Comparison of ENCODE assay signal across 1 cellular context in genomic region chr10:122234416-122234815, GRCh38.
TF ChIP-seq lines count a peak whose summit lies in the region.

No MANE protein-coding gene starts in this region.

TF ChIP-seq in GM23338, 12 proteins besides CTCF, POLR2A, EP300 and RAD21 (continued from another document):
- TF ChIP-seq REST (IDR thresholded peaks at IDR 0.05; ENCODE audit: unreplicated experiment) (no peak), ZNF331 (CRISPR knock-in tag; IDR thresholded peaks at IDR 0.05; ENCODE audit: low read depth) (no peak), JUNB (IDR thresholded peaks at IDR 0.05; ENCODE audit: unreplicated experiment) (no peak)
